11 cellular contexts compared by ENCODE assay signal in genomic region chr1:230572121-230573083, GRCh38.
A peak's percentile ranks its signal among the peaks of the same experiment; 100 is the strongest.
DNase-seq lines count a peak whose midpoint lies in the region; ATAC-seq and TF ChIP-seq lines count a peak whose summit lies in the region.
"Had no signal": no experiment of that assay in that cellular context is flagged by ENCODE, and none has a peak within 500 bp of the region (broad histone marks: within the 10 kb centered on the region; RNA-seq: fewer than 3 reads in every experiment).

No MANE protein-coding gene starts in this region.

- no peaks in the 10 kb centered on the region for H3K36me3 Mint-ChIP-seq in neural progenitor cell

- no peaks in the 10 kb centered on the region for H3F3A ChIP-seq in neural progenitor cell (ENCODE audit: low read depth)

- peaks cover 9% of the 10 kb centered on the region for H3K4me1 ChIP-seq in neural progenitor cell

- no peaks in the 10 kb centered on the region for H3K36me3 ChIP-seq in neural progenitor cell

- no peak overlapping the region for H3K4me3 ChIP-seq in fibroblast of pulmonary artery (replicated peaks; ENCODE audit: low read depth, low read length)
- no peak overlapping the region for H3K4me3 ChIP-seq in neural progenitor cell
- H3K4me3 ChIP-seq: lung had no signal

- in situ Hi-C loops in Caki2 (cut with HindIII; ENCODE audit: low pct_unique_long_range_greater_than_20kb, low sequenced_read_pairs) = no loop called here

- H4K20me1 ChIP-seq in neural progenitor cell (ENCODE audit: low read depth) = no peaks in the 10 kb centered on the region

- no peak overlapping the region for H3K4me3 Mint-ChIP-seq in neural progenitor cell

- no peak overlapping the region for H3K27ac ChIP-seq in neural progenitor cell

- peak overlapping the region; percentile 73 for H3K27ac Mint-ChIP-seq in neural progenitor cell

- H3K27me3 Mint-ChIP-seq in neural progenitor cell (ENCODE audit: insufficient read depth, low read depth) = peaks cover 3% of the 10 kb centered on the region

- H3K9me3 ChIP-seq in neural progenitor cell (ENCODE audit: low read depth) = no peaks in the 10 kb centered on the region

- ATAC-seq in HG03175 (IDR thresholded peaks at IDR 0.05; ENCODE audit: unreplicated experiment) = no peak

- no peaks in the 10 kb centered on the region for H3K27me3 ChIP-seq in neural progenitor cell

- peaks cover 13% of the 10 kb centered on the region for H3K4me1 Mint-ChIP-seq in neural progenitor cell

- DNase-seq in Caki2 (ENCODE audit: low read depth) = peak; percentile 51
- DNase-seq in NOMO-1 (lab: John Stamatoyannopoulos, UW; ENCODE audit: unreplicated experiment in 2 of 2) = peak; percentile 58 to 75
- DNase-seq in fibroblast of pulmonary artery (ENCODE audit: low read depth) = peak; percentile 22
- DNase-seq in neural progenitor cell (ENCODE audit: low spot score) = no peak
- DNase-seq in Ammon's horn (ENCODE audit: low spot score) = no peak
- no peak for DNase-seq in activated CD4-positive, alpha-beta T cell treated with anti-CD3 and anti-CD28 coated beads, Interleukin-2, amount 50 U/mL, for 48 hours
- DNase-seq in NCI-H2029 treated with DMSO at 0.1 percent for 48 hours (lab: John Stamatoyannopoulos, UW) = no peak
- DNase-seq: activated T-cell treated with anti-CD3 and anti-CD28 coated beads, Interleukin-2, amount 50 U/mL, for 48 hours; NCI-H1436 had no signal

- H3K9ac ChIP-seq in neural progenitor cell = no peak overlapping the region

- H3K79me2 ChIP-seq in neural progenitor cell (ENCODE audit: low read depth) = no peaks in the 10 kb centered on the region

- no peak overlapping the region for H3K4me2 ChIP-seq in neural progenitor cell

- H3K9me3 Mint-ChIP-seq in neural progenitor cell = no peaks in the 10 kb centered on the region

- H2AFZ ChIP-seq in neural progenitor cell (replicated peaks) = peak overlapping the region; percentile 99

- TF ChIP-seq CTCF in fibroblast of pulmonary artery (IDR thresholded peaks at IDR 0.05; ENCODE audit: low read length, missing control alignments) (no peak), neural progenitor cell (IDR thresholded peaks at IDR 0.05) (no peak)

Comparison
In these comparisons a context has a peak if more than half of its experiments do, and no peak if none do; other contexts are left out.
1. DNase-seq: peak in Caki2 (single experiment), NOMO-1 (2 of 2) and fibroblast of pulmonary artery (single experiment); none in neural progenitor cell (single experiment), Ammon's horn (single experiment), activated CD4-positive, alpha-beta T cell treated with anti-CD3 and anti-CD28 coated beads, Interleukin-2, amount 50 U/mL, for 48 hours (0 of 2) and NCI-H2029 treated with DMSO at 0.1 percent for 48 hours (single experiment).